ENCODE assay signal across 1 cellular context in genomic region chr18:6021341-6022088, GRCh38.
TF ChIP-seq lines count a peak whose summit lies in the region.

No MANE protein-coding gene starts in this region.

TF ChIP-seq in HepG2, 621 proteins besides CTCF, POLR2A, EP300 and RAD21 (continued from another document):
- TF ChIP-seq USF2 (IDR thresholded peaks at IDR 0.05; ENCODE audit: low read depth, low read length) (no peak), USF2 (CRISPR knock-in tag; IDR thresholded peaks at IDR 0.05; ENCODE audit: borderline replicate concordance) (no peak), ZNF572 (CRISPR knock-in tag; IDR thresholded peaks at IDR 0.05) (no peak), RCOR2 (CRISPR knock-in tag; IDR thresholded peaks at IDR 0.05) (no peak), RAD51 (IDR thresholded peaks at IDR 0.05; ENCODE audit: borderline replicate concordance) (no peak), ZNF225 (CRISPR knock-in tag; IDR thresholded peaks at IDR 0.05) (no peak), ZNF432 (CRISPR knock-in tag; IDR thresholded peaks at IDR 0.05; ENCODE audit: borderline replicate concordance) (no peak), ZNF710 (CRISPR knock-in tag; IDR thresholded peaks at IDR 0.05; ENCODE audit: borderline replicate concordance) (no peak)
TF ChIP-seq in HepG2: peak in this region for 0.
